In the genomic region with DNA sequence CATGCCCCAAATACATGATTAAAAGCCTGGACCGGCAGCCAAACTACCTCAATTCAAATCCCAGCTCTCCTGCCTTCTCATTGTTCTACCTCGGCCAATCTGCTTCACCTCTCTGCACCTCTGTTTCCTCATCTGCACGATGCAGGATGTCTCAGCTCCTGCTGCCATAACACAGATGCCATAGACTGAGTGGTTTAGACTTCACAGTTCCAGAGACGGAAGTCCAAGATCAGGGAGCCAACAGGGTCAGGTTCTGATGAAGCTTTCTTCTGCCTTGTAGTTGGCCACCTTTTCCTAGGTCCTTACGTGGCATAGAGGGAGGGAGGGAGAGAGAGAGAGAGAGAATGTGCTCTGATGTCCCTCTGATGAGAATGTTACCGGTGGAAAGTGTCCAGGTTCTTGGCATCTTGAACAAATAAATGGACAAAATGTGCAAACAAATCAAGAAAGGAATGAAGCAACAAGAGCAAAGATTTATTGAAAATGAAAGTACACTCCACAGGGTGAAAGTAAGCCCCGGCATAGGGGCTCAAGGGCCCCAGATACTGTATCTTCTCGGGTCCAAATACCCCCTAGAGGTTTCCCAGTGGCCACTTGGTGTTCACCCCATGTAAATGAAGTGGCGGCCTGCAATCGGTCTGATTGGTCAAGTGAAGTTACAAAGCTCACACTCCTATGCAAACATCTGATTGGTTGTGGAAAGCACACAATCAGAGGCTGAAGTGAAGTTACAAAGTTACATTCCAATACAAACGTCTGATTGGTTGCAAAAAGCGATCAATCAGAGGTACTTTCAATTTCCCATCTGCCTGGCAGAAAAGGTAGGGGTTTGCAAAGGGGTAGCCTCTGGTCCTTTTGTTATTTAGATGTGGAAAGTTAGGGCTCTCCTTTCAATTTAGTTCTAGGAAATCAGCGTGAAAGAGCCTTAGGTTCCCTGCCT, we compare ENCODE assay signal across 1 cellular context.
TF ChIP-seq lines count a peak whose summit lies in the region.

No MANE protein-coding gene starts in this region.

TF ChIP-seq in HepG2, 621 proteins besides CTCF, POLR2A, EP300 and RAD21 (continued from another document and continues in another):
- TF ChIP-seq FUBP1 (CRISPR knock-in tag; IDR thresholded peaks at IDR 0.05; ENCODE audit: borderline replicate concordance) = no peak
- TF ChIP-seq ZNF816 (CRISPR knock-in tag; IDR thresholded peaks at IDR 0.05; ENCODE audit: borderline replicate concordance) = no peak
- 0 out of 2 replicates have a peak, but pooled peaks have one; percentile 24 for TF ChIP-seq HNF4G (IDR thresholded peaks at IDR 0.05; ENCODE audit: borderline replicate concordance, low read depth, low read length)
- no peak for TF ChIP-seq HNF4G (CRISPR knock-in tag; IDR thresholded peaks at IDR 0.05; ENCODE audit: borderline replicate concordance, low read depth)
- TF ChIP-seq, protein P1, sequence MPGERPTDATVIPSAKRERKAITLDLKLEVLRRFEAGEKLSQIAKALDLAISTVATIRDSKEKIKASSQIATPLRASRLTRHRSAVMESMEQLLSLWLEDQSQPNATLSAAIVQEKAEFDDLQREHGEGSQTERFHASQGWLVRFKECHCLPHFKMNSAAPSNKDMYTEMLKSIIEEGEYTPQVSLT (CRISPR knock-in tag; IDR thresholded peaks at IDR 0.05; ENCODE audit: borderline replicate concordance, low read depth) = no peak
- TF ChIP-seq FOXP4 (CRISPR knock-in tag; IDR thresholded peaks at IDR 0.05) = no peak
- no peak for TF ChIP-seq HIVEP1 (CRISPR knock-in tag; IDR thresholded peaks at IDR 0.05)
- TF ChIP-seq U2AF1 (optimal IDR thresholded peaks at IDR 0.05; ENCODE audit: low read depth, low read length) = no peak
- peak; percentile 32; the same call in 1 of the 2 replicates for TF ChIP-seq HOXA3 (CRISPR knock-in tag; IDR thresholded peaks at IDR 0.05)
- TF ChIP-seq, protein P2, sequence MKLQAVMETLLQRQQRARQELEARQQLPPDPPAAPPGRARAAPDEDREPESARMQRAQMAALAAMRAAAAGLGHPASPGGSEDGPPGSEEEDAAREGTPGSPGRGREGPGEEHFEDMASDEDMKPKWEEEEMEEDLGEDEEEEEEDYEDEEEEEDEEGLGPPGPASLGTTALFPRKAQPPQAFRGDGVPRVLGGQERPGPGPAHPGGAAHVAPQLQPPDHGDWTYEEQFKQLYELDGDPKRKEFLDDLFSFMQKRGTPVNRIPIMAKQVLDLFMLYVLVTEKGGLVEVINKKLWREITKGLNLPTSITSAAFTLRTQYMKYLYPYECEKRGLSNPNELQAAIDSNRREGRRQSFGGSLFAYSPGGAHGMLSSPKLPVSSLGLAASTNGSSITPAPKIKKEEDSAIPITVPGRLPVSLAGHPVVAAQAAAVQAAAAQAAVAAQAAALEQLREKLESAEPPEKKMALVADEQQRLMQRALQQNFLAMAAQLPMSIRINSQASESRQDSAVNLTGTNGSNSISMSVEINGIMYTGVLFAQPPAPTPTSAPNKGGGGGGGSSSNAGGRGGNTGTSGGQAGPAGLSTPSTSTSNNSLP (IDR thresholded peaks at IDR 0.05; ENCODE audit: low read depth, low read length) = no peak; the same call in 1 of the 2 replicates
- no peak for TF ChIP-seq RNF2 (conservative IDR thresholded peaks at IDR 0.05; ENCODE audit: low read depth)
- peak; percentile 21; the same call in 1 of the 2 replicates for TF ChIP-seq SP4 (CRISPR knock-in tag; IDR thresholded peaks at IDR 0.05)
- peak; percentile 48; the same call in 1 of the 2 replicates for TF ChIP-seq ZMYM4 (CRISPR knock-in tag; IDR thresholded peaks at IDR 0.05)
- peak; percentile 21 for TF ChIP-seq ZFX (CRISPR knock-in tag; IDR thresholded peaks at IDR 0.05; ENCODE audit: low read depth)
- TF ChIP-seq KLF9 (CRISPR knock-in tag; IDR thresholded peaks at IDR 0.05; ENCODE audit: low read depth) = no peak
- TF ChIP-seq MAF1 (CRISPR knock-in tag; IDR thresholded peaks at IDR 0.05; ENCODE audit: borderline replicate concordance) = no peak
- TF ChIP-seq, protein P3, sequence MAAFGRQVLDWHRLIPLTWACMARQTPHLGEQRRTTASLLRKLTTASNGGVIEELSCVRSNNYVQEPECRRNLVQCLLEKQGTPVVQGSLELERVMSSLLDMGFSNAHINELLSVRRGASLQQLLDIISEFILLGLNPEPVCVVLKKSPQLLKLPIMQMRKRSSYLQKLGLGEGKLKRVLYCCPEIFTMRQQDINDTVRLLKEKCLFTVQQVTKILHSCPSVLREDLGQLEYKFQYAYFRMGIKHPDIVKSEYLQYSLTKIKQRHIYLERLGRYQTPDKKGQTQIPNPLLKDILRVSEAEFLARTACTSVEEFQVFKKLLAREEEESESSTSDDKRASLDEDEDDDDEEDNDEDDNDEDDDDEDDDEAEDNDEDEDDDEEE (CRISPR knock-in tag; IDR thresholded peaks at IDR 0.05) = no peak; the same call in 1 of the 2 replicates
- TF ChIP-seq ELF4 (CRISPR knock-in tag; IDR thresholded peaks at IDR 0.05; ENCODE audit: borderline replicate concordance) = 0 out of 2 replicates have a peak, but pooled peaks have one; percentile 48
- TF ChIP-seq ZNF570 (CRISPR knock-in tag; IDR thresholded peaks at IDR 0.05; ENCODE audit: borderline replicate concordance) = no peak
- TF ChIP-seq SMYD3 (CRISPR knock-in tag; IDR thresholded peaks at IDR 0.05) = no peak
- TF ChIP-seq TCF7 (IDR thresholded peaks at IDR 0.05; ENCODE audit: low read depth) = no peak
- no peak for TF ChIP-seq ZFP36L2 (CRISPR knock-in tag; IDR thresholded peaks at IDR 0.05)
- no peak for TF ChIP-seq GTF2F1 (IDR thresholded peaks at IDR 0.05; ENCODE audit: low read length)
- no peak for TF ChIP-seq ZNF512B (CRISPR knock-in tag; IDR thresholded peaks at IDR 0.05; ENCODE audit: borderline replicate concordance)
- no peak for TF ChIP-seq KDM5B (CRISPR knock-in tag; IDR thresholded peaks at IDR 0.05; ENCODE audit: borderline replicate concordance)
- no peak for TF ChIP-seq HHEX (CRISPR knock-in tag; IDR thresholded peaks at IDR 0.05)
- TF ChIP-seq JUN (CRISPR knock-in tag; IDR thresholded peaks at IDR 0.05) = no peak
- TF ChIP-seq CBFB (CRISPR knock-in tag; IDR thresholded peaks at IDR 0.05) = no peak
- no peak for TF ChIP-seq ZNF619 (CRISPR knock-in tag; IDR thresholded peaks at IDR 0.05)
- no peak for TF ChIP-seq HIC2 (CRISPR knock-in tag; IDR thresholded peaks at IDR 0.05; ENCODE audit: low read depth)
- no peak for TF ChIP-seq ATM (IDR thresholded peaks at IDR 0.05; ENCODE audit: borderline replicate concordance)
- TF ChIP-seq, protein P4, sequence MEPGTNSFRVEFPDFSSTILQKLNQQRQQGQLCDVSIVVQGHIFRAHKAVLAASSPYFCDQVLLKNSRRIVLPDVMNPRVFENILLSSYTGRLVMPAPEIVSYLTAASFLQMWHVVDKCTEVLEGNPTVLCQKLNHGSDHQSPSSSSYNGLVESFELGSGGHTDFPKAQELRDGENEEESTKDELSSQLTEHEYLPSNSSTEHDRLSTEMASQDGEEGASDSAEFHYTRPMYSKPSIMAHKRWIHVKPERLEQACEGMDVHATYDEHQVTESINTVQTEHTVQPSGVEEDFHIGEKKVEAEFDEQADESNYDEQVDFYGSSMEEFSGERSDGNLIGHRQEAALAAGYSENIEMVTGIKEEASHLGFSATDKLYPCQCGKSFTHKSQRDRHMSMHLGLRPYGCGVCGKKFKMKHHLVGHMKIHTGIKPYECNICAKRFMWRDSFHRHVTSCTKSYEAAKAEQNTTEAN (CRISPR knock-in tag; conservative IDR thresholded peaks at IDR 0.05) = no peak; the same call in 1 of the 2 replicates
- TF ChIP-seq RBFOX2 (IDR thresholded peaks at IDR 0.05; ENCODE audit: low read depth, low read length) = no peak
- TF ChIP-seq, protein P5, sequence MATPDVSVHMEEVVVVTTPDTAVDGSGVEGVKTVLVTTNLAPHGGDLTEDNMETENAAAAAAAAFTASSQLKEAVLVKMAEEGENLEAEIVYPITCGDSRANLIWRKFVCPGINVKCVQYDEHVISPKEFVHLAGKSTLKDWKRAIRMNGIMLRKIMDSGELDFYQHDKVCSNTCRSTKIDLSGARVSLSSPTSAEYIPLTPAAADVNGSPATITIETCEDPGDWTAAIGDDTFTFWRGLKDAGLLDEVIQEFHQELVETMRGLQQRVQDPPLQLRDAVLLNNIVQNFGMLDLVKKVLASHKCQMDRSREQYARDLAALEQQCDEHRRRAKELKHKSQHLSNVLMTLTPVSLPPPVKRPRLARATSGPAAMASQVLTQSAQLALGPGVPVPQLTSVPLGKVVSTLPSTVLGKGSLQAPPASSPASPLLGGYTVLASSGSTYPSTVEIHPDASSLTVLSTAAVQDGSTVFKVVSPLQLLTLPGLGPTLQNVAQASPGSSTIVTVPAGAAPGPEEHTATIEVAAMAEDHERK (CRISPR knock-in tag; IDR thresholded peaks at IDR 0.05; ENCODE audit: low read depth) = no peak
- TF ChIP-seq, protein P6, sequence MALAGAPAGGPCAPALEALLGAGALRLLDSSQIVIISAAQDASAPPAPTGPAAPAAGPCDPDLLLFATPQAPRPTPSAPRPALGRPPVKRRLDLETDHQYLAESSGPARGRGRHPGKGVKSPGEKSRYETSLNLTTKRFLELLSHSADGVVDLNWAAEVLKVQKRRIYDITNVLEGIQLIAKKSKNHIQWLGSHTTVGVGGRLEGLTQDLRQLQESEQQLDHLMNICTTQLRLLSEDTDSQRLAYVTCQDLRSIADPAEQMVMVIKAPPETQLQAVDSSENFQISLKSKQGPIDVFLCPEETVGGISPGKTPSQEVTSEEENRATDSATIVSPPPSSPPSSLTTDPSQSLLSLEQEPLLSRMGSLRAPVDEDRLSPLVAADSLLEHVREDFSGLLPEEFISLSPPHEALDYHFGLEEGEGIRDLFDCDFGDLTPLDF (CRISPR knock-in tag; IDR thresholded peaks at IDR 0.05) = no peak
- TF ChIP-seq, protein P7, sequence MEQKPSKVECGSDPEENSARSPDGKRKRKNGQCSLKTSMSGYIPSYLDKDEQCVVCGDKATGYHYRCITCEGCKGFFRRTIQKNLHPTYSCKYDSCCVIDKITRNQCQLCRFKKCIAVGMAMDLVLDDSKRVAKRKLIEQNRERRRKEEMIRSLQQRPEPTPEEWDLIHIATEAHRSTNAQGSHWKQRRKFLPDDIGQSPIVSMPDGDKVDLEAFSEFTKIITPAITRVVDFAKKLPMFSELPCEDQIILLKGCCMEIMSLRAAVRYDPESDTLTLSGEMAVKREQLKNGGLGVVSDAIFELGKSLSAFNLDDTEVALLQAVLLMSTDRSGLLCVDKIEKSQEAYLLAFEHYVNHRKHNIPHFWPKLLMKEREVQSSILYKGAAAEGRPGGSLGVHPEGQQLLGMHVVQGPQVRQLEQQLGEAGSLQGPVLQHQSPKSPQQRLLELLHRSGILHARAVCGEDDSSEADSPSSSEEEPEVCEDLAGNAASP (CRISPR knock-in tag; IDR thresholded peaks at IDR 0.05; ENCODE audit: borderline replicate concordance) = 0 out of 2 replicates have a peak, but pooled peaks have one; percentile 33
- no peak for TF ChIP-seq HES4 (CRISPR knock-in tag; IDR thresholded peaks at IDR 0.05; ENCODE audit: borderline replicate concordance)
- TF ChIP-seq THYN1 (CRISPR knock-in tag; IDR thresholded peaks at IDR 0.05; ENCODE audit: borderline replicate concordance, low read depth) = no peak
